ENCODE assay signal across 8 cellular contexts in the genomic region with DNA sequence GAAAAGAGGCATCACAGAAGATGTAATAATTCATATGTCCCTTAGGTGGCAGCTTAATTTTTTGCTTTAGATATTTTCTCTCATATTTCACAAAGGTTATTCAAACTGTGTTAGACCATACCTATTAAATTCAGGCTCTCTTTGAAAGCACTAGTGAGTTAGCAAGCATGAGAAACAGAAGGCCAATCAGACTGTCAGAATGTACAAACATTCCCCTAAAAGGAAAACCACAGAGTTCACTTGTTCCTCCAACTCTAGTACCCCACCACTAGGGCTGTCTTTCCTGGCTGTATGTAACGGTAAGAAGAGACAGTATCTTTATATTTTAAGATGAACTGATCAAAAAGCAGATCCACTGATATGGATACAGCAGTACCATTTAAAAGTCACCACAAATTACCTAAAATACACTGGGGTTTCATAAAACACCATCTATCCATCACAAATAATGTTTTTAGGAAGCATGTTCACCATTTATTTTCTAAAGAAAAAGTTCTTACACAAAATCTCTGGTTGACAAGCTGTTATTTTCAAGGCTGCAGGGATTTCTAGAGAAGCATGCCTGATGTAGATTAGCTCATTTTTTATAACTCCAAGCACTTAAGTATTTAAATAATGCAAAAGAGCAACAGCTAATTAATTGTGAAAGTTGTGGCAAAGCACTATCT.
A peak's percentile ranks its signal among the peaks of the same experiment; 100 is the strongest.
DNase-seq lines count a peak whose midpoint lies in the region; ATAC-seq and TF ChIP-seq lines count a peak whose summit lies in the region.

No MANE protein-coding gene starts in this region.

- H3K4me3 ChIP-seq in astrocyte of the spinal cord (ENCODE audit: low read depth, low read length) = peak overlapping the region; percentile 92

- peaks cover 13% of the 10 kb centered on the region for H3K36me3 Mint-ChIP-seq in stimulated activated memory B cell treated with anti-CD40 and anti-IgM and Interleukin-4, amounts not matched to agents 10 μg/mL and 1 μg/mL and 100 μg/mL, for 72 hours

- H3K4me3 Mint-ChIP-seq in stimulated activated memory B cell treated with anti-CD40 and anti-IgM and Interleukin-4, amounts not matched to agents 10 μg/mL and 1 μg/mL and 100 μg/mL, for 72 hours = peak overlapping the region; percentile 99

- peak; percentile 70 for DNase-seq in DMS153 treated with DMSO at 0.1 percent for 48 hours (lab: John Stamatoyannopoulos, UW; ENCODE audit: unreplicated experiment)
- peak; percentile 63 to 64 for DNase-seq in NOMO-1 (lab: John Stamatoyannopoulos, UW; ENCODE audit: unreplicated experiment in 2 of 2)
- DNase-seq in astrocyte of the spinal cord (ENCODE audit: low read depth, low spot score) = peak; percentile 91
- DNase-seq in islet precursor cell = peak; percentile 53
- no peak for DNase-seq in activated CD8-positive, alpha-beta memory T cell treated with anti-CD3 and anti-CD28 coated beads, Interleukin-2, amount 50 U/mL, for 4 hours

- in situ Hi-C loops in astrocyte of the spinal cord (cut with HindIII; ENCODE audit: low sequenced_read_pairs) = no loop called here

- H3K4me1 Mint-ChIP-seq in stimulated activated memory B cell treated with anti-CD40 and anti-IgM and Interleukin-4, amounts not matched to agents 10 μg/mL and 1 μg/mL and 100 μg/mL, for 72 hours = peaks cover 27% of the 10 kb centered on the region

- H3K9me3 Mint-ChIP-seq in stimulated activated memory B cell treated with anti-CD40 and anti-IgM and Interleukin-4, amounts not matched to agents 10 μg/mL and 1 μg/mL and 100 μg/mL, for 72 hours = no peaks in the 10 kb centered on the region

- H3K27ac Mint-ChIP-seq in stimulated activated memory B cell treated with anti-CD40 and anti-IgM and Interleukin-4, amounts not matched to agents 10 μg/mL and 1 μg/mL and 100 μg/mL, for 72 hours = peak overlapping the region; percentile 92

- ATAC-seq in GM18907 (IDR thresholded peaks at IDR 0.05; ENCODE audit: unreplicated experiment) = peak; percentile 53
- peak; percentile 43 for ATAC-seq in HG03342 (IDR thresholded peaks at IDR 0.05; ENCODE audit: unreplicated experiment)
- peak; percentile 60 for ATAC-seq in stimulated activated memory B cell treated with anti-CD40 and anti-IgM and Interleukin-4, amounts not matched to agents 10 μg/mL and 1 μg/mL and 100 μg/mL, for 72 hours

- no peaks in the 10 kb centered on the region for H3K27me3 Mint-ChIP-seq in stimulated activated memory B cell treated with anti-CD40 and anti-IgM and Interleukin-4, amounts not matched to agents 10 μg/mL and 1 μg/mL and 100 μg/mL, for 72 hours

- peak; percentile 52 for TF ChIP-seq CTCF in astrocyte of the spinal cord (IDR thresholded peaks at IDR 0.05; ENCODE audit: low read depth, low read length)
